Comparison of ENCODE assay signal across 9 cellular contexts in genomic region chr4:76250962-76251361, GRCh38. TPM values are rescaled to one million over a fixed set of nuclear protein-coding genes. Genes with fewer than 3 reads are reported as not detected.
DNase-seq lines count a peak whose midpoint lies in the region; ATAC-seq and TF ChIP-seq lines count a peak whose summit lies in the region.
"Had no signal": no experiment of that assay in that cellular context is flagged by ENCODE, and none has a peak within 500 bp of the region (broad histone marks: within the 10 kb centered on the region; RNA-seq: fewer than 3 reads in every experiment).

No MANE protein-coding gene starts in this region.

- TF ChIP-seq CTCF in ascending aorta (IDR thresholded peaks at IDR 0.05) (no peak), liver (IDR thresholded peaks at IDR 0.05; ENCODE audit: low read depth, low read length, missing input control) (no peak), thoracic aorta (IDR thresholded peaks at IDR 0.05) (no peak)

- ATAC-seq in thoracic aorta (ENCODE audit: insufficient number of reproducible peaks, low FRiP score, low read depth) (no peak), HG02798 (IDR thresholded peaks at IDR 0.05; ENCODE audit: poor library complexity, unreplicated experiment) (no peak), GM21381 (IDR thresholded peaks at IDR 0.05; ENCODE audit: unreplicated experiment) (no peak)

- H3K9me3 ChIP-seq in ascending aorta (no peaks in the 10 kb centered on the region), liver (ENCODE audit: control insufficient read depth in 4 of 4, low read length in 3 of 4) (no peaks in the 10 kb centered on the region), thoracic aorta (no peaks in the 10 kb centered on the region)

- WGBS in liver: 7% methylated on average over 6 of the region's 6 CpGs

- peak overlapping the region; percentile 1 to 91 for H3K9ac ChIP-seq in liver (ENCODE audit: low read depth in 1 of 2, low read length in 2 of 2)
- H3K9ac ChIP-seq: BLaER1 treated with 17β-estradiol and CSF1 and Interleukin-3, amounts not matched to agents 10 nM and 100 nM had no signal

- peak overlapping the region; percentile 75 to 76 for H3K4me3 ChIP-seq in ascending aorta
- peak overlapping the region; percentile 46 to 87 (median 73) for H3K4me3 ChIP-seq in liver (ENCODE audit: low read depth in 1 of 3, low read length in 3 of 3)
- peak overlapping the region; percentile 80 for H3K4me3 ChIP-seq in thoracic aorta

- intact Hi-C loops in ascending aorta (cut with DNase I): loop anchor here (1.0 to 2.0 kb wide), 2 partner anchors 56 to 71 kb away; partner anchors contain the start of gene STBD1

- H3K27me3 ChIP-seq in ascending aorta (no peaks in the 10 kb centered on the region), liver (ENCODE audit: control insufficient read depth in 4 of 4, insufficient read depth in 4 of 4, low read length in 3 of 4) (no peaks in the 10 kb centered on the region), thoracic aorta (replicated peaks; ENCODE audit: insufficient read depth) (no peaks in the 10 kb centered on the region)

- H3K27ac ChIP-seq in ascending aorta (no peak overlapping the region), liver (ENCODE audit: low read depth in 1 of 2, low read length in 2 of 2) (peak overlapping the region; percentile 11 to 52), thoracic aorta (no peak overlapping the region)
- H3K27ac ChIP-seq: BLaER1 treated with 17β-estradiol and CSF1 and Interleukin-3, amounts not matched to agents 10 nM and 100 nM had no signal

- DNase-seq in NCI-H510A treated with DMSO at 0.1 percent for 48 hours (lab: John Stamatoyannopoulos, UW) (peak; percentile 43), NCI-H510A (lab: John Stamatoyannopoulos, UW) (no peak), ascending aorta (ENCODE audit: low spot score in 2 of 2) (no peak), thoracic aorta (ENCODE audit: low spot score) (no peak), NCI-H1105 treated with DMSO at 0.1 percent for 48 hours (lab: John Stamatoyannopoulos, UW) (no peak)

- no peak for TF ChIP-seq RAD21 in liver (IDR thresholded peaks at IDR 0.05)

- H3K36me3 ChIP-seq in ascending aorta (no peaks in the 10 kb centered on the region), liver (ENCODE audit: control insufficient read depth in 4 of 4, insufficient read depth in 3 of 4, low read depth in 1 of 4, low read length in 3 of 4) (no peaks in the 10 kb centered on the region), thoracic aorta (no peaks in the 10 kb centered on the region)
- H3K36me3 ChIP-seq: BLaER1 treated with 17β-estradiol and CSF1 and Interleukin-3, amounts not matched to agents 10 nM and 100 nM had no signal

- H3K4me1 ChIP-seq in ascending aorta (no peaks in the 10 kb centered on the region), liver (ENCODE audit: control insufficient read depth in 4 of 4, insufficient read depth in 4 of 4, low read length in 3 of 4) (peaks cover 1 to 20% (median 9%) of the 10 kb centered on the region in 4 donors), thoracic aorta (ENCODE audit: control insufficient read depth in 1 of 2, low read depth in 2 of 2) (peaks cover 6 to 12% of the 10 kb centered on the region in 2 donors)
- H3K4me1 ChIP-seq: BLaER1 treated with 17β-estradiol and CSF1 and Interleukin-3, amounts not matched to agents 10 nM and 100 nM had no signal

TF ChIP-seq in liver, 16 proteins besides CTCF, POLR2A, EP300 and RAD21:
- TF ChIP-seq, protein P1, sequence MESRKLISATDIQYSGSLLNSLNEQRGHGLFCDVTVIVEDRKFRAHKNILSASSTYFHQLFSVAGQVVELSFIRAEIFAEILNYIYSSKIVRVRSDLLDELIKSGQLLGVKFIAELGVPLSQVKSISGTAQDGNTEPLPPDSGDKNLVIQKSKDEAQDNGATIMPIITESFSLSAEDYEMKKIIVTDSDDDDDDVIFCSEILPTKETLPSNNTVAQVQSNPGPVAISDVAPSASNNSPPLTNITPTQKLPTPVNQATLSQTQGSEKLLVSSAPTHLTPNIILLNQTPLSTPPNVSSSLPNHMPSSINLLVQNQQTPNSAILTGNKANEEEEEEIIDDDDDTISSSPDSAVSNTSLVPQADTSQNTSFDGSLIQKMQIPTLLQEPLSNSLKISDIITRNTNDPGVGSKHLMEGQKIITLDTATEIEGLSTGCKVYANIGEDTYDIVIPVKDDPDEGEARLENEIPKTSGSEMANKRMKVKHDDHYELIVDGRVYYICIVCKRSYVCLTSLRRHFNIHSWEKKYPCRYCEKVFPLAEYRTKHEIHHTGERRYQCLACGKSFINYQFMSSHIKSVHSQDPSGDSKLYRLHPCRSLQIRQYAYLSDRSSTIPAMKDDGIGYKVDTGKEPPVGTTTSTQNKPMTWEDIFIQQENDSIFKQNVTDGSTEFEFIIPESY (IDR thresholded peaks at IDR 0.05): peak; percentile 18
- no peak for TF ChIP-seq EGR1 (IDR thresholded peaks at IDR 0.05; ENCODE audit: low read depth in 2 of 2)
TF ChIP-seq in liver: peak in this region for 1.

RNA-seq across cellular contexts. Expression of gene FAM47E, which starts 0.6 kb away (rescaled TPM):
- total RNA-seq in ascending aorta (not detected), liver (1 to 10 TPM; 1.3 to 2.0 TPM), thoracic aorta (under 1 TPM; 0.42 to 0.54 TPM)
- polyA plus RNA-seq in liver: 1 to 10 TPM in 1 of 2 donors, under 1 TPM in 1; 0.85 to 2.5 TPM

RNA-seq across cellular contexts. Expression of gene SCARB2, which starts 37.3 kb away (rescaled TPM):
- 94.1 TPM for total RNA-seq in ascending aorta
- total RNA-seq in liver: 100 to 1,000 TPM in 1 of 2 donors, 10 to 100 TPM in 1; 81.0 to 136 TPM
- polyA plus RNA-seq in liver: 10 to 100 TPM; 58.2 to 66.5 TPM
- 100 to 1,000 TPM; 133 to 165 TPM for total RNA-seq in thoracic aorta

RNA-seq across cellular contexts. Expression of gene STBD1, which starts 55.6 kb away (rescaled TPM):
- total RNA-seq in ascending aorta (19.9 TPM), liver (10 to 100 TPM; 10.3 to 18.9 TPM), thoracic aorta (10 to 100 TPM in 1 of 2 donors, 1 to 10 TPM in 1; 7.7 to 14.6 TPM)
- polyA plus RNA-seq in liver: 10 to 100 TPM; 41.7 to 42.5 TPM

Comparison
In these comparisons a context has a peak if more than half of its experiments do, and no peak if none do; other contexts are left out.
1. H3K27ac ChIP-seq: peak in liver (2 of 2); none in ascending aorta (0 of 2) and thoracic aorta (0 of 2).
2. Peak in every context shown above with its lines, with median percentiles within 50 percentile points of each other: H3K4me3 ChIP-seq.